ENCODE assay signal across 12 cellular contexts in genomic region chr6:149046164-149046821, GRCh38.
DNase-seq lines count a peak whose midpoint lies in the region; ATAC-seq and TF ChIP-seq lines count a peak whose summit lies in the region.
"Had no signal": no experiment of that assay in that cellular context is flagged by ENCODE, and none has a peak within 500 bp of the region (broad histone marks: within the 10 kb centered on the region; RNA-seq: fewer than 3 reads in every experiment).

No MANE protein-coding gene starts in this region.

- intact Hi-C loops in activated CD4-positive, alpha-beta T cell treated with anti-CD3 and anti-CD28 coated beads, Interleukin-2, amount 10 ng/mL, durations not matched to agents 24 days and 14 days (cut with micrococcal nuclease), result loop anchor here (2.0 kb wide), 1 partner anchor 15 kb away; no protein-coding TSS in a partner anchor
- intact Hi-C loops in spleen (cut with DNase I; ENCODE audit: low total_unique reads), result no loop called here

- in situ Hi-C loops in GM13976 (cut with MboI; ENCODE audit: low sequenced_read_pairs, unreplicated experiment), result no loop called here

- no peak overlapping the region for H2AFZ ChIP-seq in Loucy (ENCODE audit: low read length)

- H3K36me3 Mint-ChIP-seq in activated CD4-positive, alpha-beta T cell treated with anti-CD3 and anti-CD28 coated beads, Interleukin-2, amount 10 ng/mL, durations not matched to agents 24 days and 14 days (ENCODE audit: low read depth), result peaks cover 7% of the 10 kb centered on the region
- H3K36me3 Mint-ChIP-seq in activated T-helper 17 cell treated with anti-CD3 and anti-CD28 coated beads, Interleukin-2, amount 50 U/mL, for 72 hours (ENCODE audit: low read depth), result no peaks in the 10 kb centered on the region

- H3K79me2 ChIP-seq in Loucy (ENCODE audit: insufficient read depth, low read length), result no peaks in the 10 kb centered on the region

- H3K4me1 ChIP-seq in Loucy (ENCODE audit: insufficient read depth, low read length, poor library complexity, severe bottlenecking) (peaks cover 58% of the 10 kb centered on the region), spleen (peaks cover 11 to 37% (median 27%) of the 10 kb centered on the region in 6 donors)

- no peaks in the 10 kb centered on the region for H3K9me2 ChIP-seq in Loucy (replicated peaks; ENCODE audit: low read depth, low read length)

- H3K9ac ChIP-seq in Loucy (ENCODE audit: low read depth, low read length, poor library complexity, severe bottlenecking), result no peak overlapping the region

- H3F3A ChIP-seq in Loucy (ENCODE audit: low read depth), result 0 out of 2 replicates have a peak, but pooled peaks cover 8% of the 10 kb centered on the region

- WGBS in spleen, 5 donors, result 78 to 92% (median 90%) methylated on average over 6 of the region's 6 CpGs

- H3K9me3 Mint-ChIP-seq in activated CD4-positive, alpha-beta T cell treated with anti-CD3 and anti-CD28 coated beads, Interleukin-2, amount 10 ng/mL, durations not matched to agents 24 days and 14 days, result peaks cover 6% of the 10 kb centered on the region
- H3K9me3 Mint-ChIP-seq in activated T-helper 17 cell treated with anti-CD3 and anti-CD28 coated beads, Interleukin-2, amount 50 U/mL, for 72 hours, result peaks cover 3% of the 10 kb centered on the region

- peak overlapping the region; percentile 83 for H3K27ac Mint-ChIP-seq in activated CD4-positive, alpha-beta T cell treated with anti-CD3 and anti-CD28 coated beads, Interleukin-2, amount 10 ng/mL, durations not matched to agents 24 days and 14 days
- H3K27ac Mint-ChIP-seq in activated T-helper 17 cell treated with anti-CD3 and anti-CD28 coated beads, Interleukin-2, amount 50 U/mL, for 72 hours, result peak overlapping the region; percentile 65

- peak overlapping the region; percentile 53 for H3K4me2 ChIP-seq in Loucy (ENCODE audit: low read depth, low read length, poor library complexity, severe bottlenecking)

- H3K36me3 ChIP-seq in Loucy (ENCODE audit: insufficient read depth, low read length) (no peaks in the 10 kb centered on the region), spleen (peaks cover 0 to 4% (median 0%) of the 10 kb centered on the region in 6 donors)

- no peaks in the 10 kb centered on the region for H3K27me3 Mint-ChIP-seq in activated CD4-positive, alpha-beta T cell treated with anti-CD3 and anti-CD28 coated beads, Interleukin-2, amount 10 ng/mL, durations not matched to agents 24 days and 14 days
- H3K27me3 Mint-ChIP-seq in activated T-helper 17 cell treated with anti-CD3 and anti-CD28 coated beads, Interleukin-2, amount 50 U/mL, for 72 hours, result no peaks in the 10 kb centered on the region

- peak overlapping the region; percentile 80 for H3K4me3 Mint-ChIP-seq in activated CD4-positive, alpha-beta T cell treated with anti-CD3 and anti-CD28 coated beads, Interleukin-2, amount 10 ng/mL, durations not matched to agents 24 days and 14 days
- peak overlapping the region; percentile 84 for H3K4me3 Mint-ChIP-seq in activated T-helper 17 cell treated with anti-CD3 and anti-CD28 coated beads, Interleukin-2, amount 50 U/mL, for 72 hours

- TF ChIP-seq POLR2A in spleen (IDR thresholded peaks at IDR 0.05), result no peak

- H3K9me3 ChIP-seq in Loucy (ENCODE audit: insufficient read depth, low read depth, low read length) (no peaks in the 10 kb centered on the region), spleen (no peaks in the 10 kb centered on the region)

- ATAC-seq in activated T-helper 17 cell treated with anti-CD3 and anti-CD28 coated beads, Interleukin-2, amount 50 U/mL, for 72 hours (replicated peaks), result no peak
- ATAC-seq: foreskin keratinocyte had no signal

- H3K27me3 ChIP-seq in Loucy (ENCODE audit: insufficient read depth, low read length, poor library complexity, severe bottlenecking), result no peaks in the 10 kb centered on the region
- H3K27me3 ChIP-seq in spleen (replicated peaks in 1 of 7), result no peaks in the 10 kb centered on the region
- H3K27me3 ChIP-seq: foreskin keratinocyte had no signal

- peaks cover 54% of the 10 kb centered on the region for H3K4me1 Mint-ChIP-seq in activated CD4-positive, alpha-beta T cell treated with anti-CD3 and anti-CD28 coated beads, Interleukin-2, amount 10 ng/mL, durations not matched to agents 24 days and 14 days
- H3K4me1 Mint-ChIP-seq in activated T-helper 17 cell treated with anti-CD3 and anti-CD28 coated beads, Interleukin-2, amount 50 U/mL, for 72 hours, result peaks cover 67% of the 10 kb centered on the region

- DNase-seq in activated CD4-positive, alpha-beta T cell treated with anti-CD3 and anti-CD28 coated beads, Interleukin-2, amount 10 ng/mL, durations not matched to agents 24 days and 14 days, result peak; percentile 57
- DNase-seq in activated CD4-positive, alpha-beta T cell treated with anti-CD3 and anti-CD28 coated beads for 4 hours, result no peak
- DNase-seq in spleen, result no peak
- DNase-seq in DMS53 treated with DMSO at 0.1 percent for 48 hours (lab: John Stamatoyannopoulos, UW; ENCODE audit: unreplicated experiment), result no peak
- DNase-seq in NK-92 treated with Interleukin-12 subunit alpha and Interleukin-12 subunit beta, amount 100 ng/mL, for 24 hours (lab: John Stamatoyannopoulos, UW), result no peak
- DNase-seq in GM13976 (ENCODE audit: low spot score), result no peak
- DNase-seq: activated CD8-positive, alpha-beta memory T cell treated with anti-CD3 and anti-CD28 coated beads, Interleukin-2, amount 50 U/mL, for 4 hours; cerebellar nuclear complex; foreskin keratinocyte; stimulated activated CD4-positive, alpha-beta T cell treated with anti-CD3 and anti-CD28 coated beads, Interleukin-4, amount 100 ng/mL, for 24 hours had no signal

- H3K27ac ChIP-seq in spleen, result peak overlapping the region in 6 of 8 donors; percentile 38 to 52 (median 44)
- H3K27ac ChIP-seq: foreskin keratinocyte had no signal

- TF ChIP-seq CTCF in Loucy (conservative IDR thresholded peaks at IDR 0.05; ENCODE audit: low read length), result no peak
- no peak for TF ChIP-seq CTCF in spleen (IDR thresholded peaks at IDR 0.05 in 8 of 11, conservative IDR thresholded peaks at IDR 0.05 in 3 of 11)
- TF ChIP-seq CTCF in GM13976 (IDR thresholded peaks at IDR 0.05; ENCODE audit: borderline replicate concordance, control extremely low read depth, extremely low read depth, insufficient read depth, missing control alignments), result no peak

- peak overlapping the region; percentile 23 for H3K4me3 ChIP-seq in Loucy (ENCODE audit: low read length, poor library complexity, severe bottlenecking)
- no peak overlapping the region for H3K4me3 ChIP-seq in spleen

- no peaks in the 10 kb centered on the region for H4K20me1 ChIP-seq in Loucy (ENCODE audit: insufficient read depth, low read length, poor library complexity, severe bottlenecking)
